Comparison of ENCODE assay signal across 8 cellular contexts in the genomic region with DNA sequence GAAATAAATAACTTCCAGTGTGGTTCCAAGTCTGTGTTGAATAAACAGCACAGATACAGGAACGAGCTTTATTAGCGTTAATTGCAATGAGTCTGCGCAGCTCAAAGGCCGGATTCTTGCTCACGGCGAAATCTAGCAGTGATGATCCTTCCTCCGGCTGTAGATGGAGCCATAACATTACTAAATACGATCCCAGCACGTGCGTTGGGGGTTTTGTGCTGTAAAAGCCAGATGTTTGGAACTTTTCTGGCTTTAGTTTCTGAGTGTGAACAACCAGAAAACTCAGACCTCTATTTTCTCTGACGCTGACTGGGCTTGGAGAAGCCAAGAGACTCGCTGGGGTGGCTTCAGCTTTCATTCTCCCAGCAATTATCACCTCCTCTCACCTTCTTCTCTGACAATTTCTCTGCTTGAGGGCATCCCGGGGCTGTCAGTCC. TPM values are rescaled to one million over a fixed set of nuclear protein-coding genes. Genes with fewer than 3 reads are reported as not detected.
DNase-seq lines count a peak whose midpoint lies in the region; ATAC-seq and TF ChIP-seq lines count a peak whose summit lies in the region.

No MANE protein-coding gene starts in this region.

- peak overlapping the region; percentile 38 for H2AFZ ChIP-seq in SU-DHL-6 (ENCODE audit: low read depth, low read length, severe bottlenecking)

- TF ChIP-seq CTCF in HEK293 (tag by site-specific recombination; IDR thresholded peaks at IDR 0.05) (peak; percentile 83), SU-DHL-6 (IDR thresholded peaks at IDR 0.05; ENCODE audit: insufficient read depth, low read length, poor library complexity, severe bottlenecking) (peak; percentile 61), sigmoid colon (IDR thresholded peaks at IDR 0.05) (peak in 3 of 4 experiments; percentile 24 to 35 (median 34))

- TF ChIP-seq EP300 in sigmoid colon (IDR thresholded peaks at IDR 0.05), result no peak

- CTCF ChIA-PET in HEK293 (lab: Yijun Ruan, JAX), result interaction anchor here (0.6 to 1.5 kb wide), 24 partner anchors 10 to 1915 kb away, joined by 3 to 11 read pairs (median 3); no protein-coding TSS in a partner anchor

- no peak overlapping the region for H3K4me3 ChIP-seq in HEK293 (ENCODE audit: low read depth, low read length)
- H3K4me3 ChIP-seq in SU-DHL-6 (ENCODE audit: insufficient read depth, low read length, poor library complexity, severe bottlenecking), result no peak overlapping the region
- H3K4me3 ChIP-seq in right cardiac atrium (ENCODE audit: low read length), result no peak overlapping the region
- H3K4me3 ChIP-seq in sigmoid colon, result no peak overlapping the region

- under 1% methylated on average over 13 of the region's 13 CpGs for WGBS in right cardiac atrium
- WGBS in sigmoid colon, 2 donors, result 1 to 2% methylated on average over 13 of the region's 13 CpGs

- ATAC-seq in right cardiac atrium (peak; percentile 93 to 94), HG02623 (IDR thresholded peaks at IDR 0.05; ENCODE audit: unreplicated experiment) (no peak)

- intact Hi-C loops in right cardiac atrium (cut with DNase I) (no loop called here), sigmoid colon (cut with DNase I) (no loop called here)

- H3K27me3 ChIP-seq in SU-DHL-6 (ENCODE audit: low read length) (no peaks in the 10 kb centered on the region), right cardiac atrium (ENCODE audit: control insufficient read depth, insufficient read depth) (no peaks in the 10 kb centered on the region), sigmoid colon (peaks cover 0 to 20% (median 0%) of the 10 kb centered on the region in 3 donors)

- no peak overlapping the region for H3K9ac ChIP-seq in SU-DHL-6 (ENCODE audit: low read length)

- no peaks in the 10 kb centered on the region for H3K9me2 ChIP-seq in SU-DHL-6 (replicated peaks; ENCODE audit: insufficient read depth, low read length)

- DNase-seq in GM03348 (ENCODE audit: low spot score) (peak; percentile 92), NCI-H128 (lab: John Stamatoyannopoulos, UW; ENCODE audit: unreplicated experiment) (peak; percentile 31), amygdala (lab: John Stamatoyannopoulos, UW) (peak in 49 of 56 donors; percentile 2 to 80 (median 29)), right cardiac atrium (peak; percentile 53 to 66 (median 60)), sigmoid colon (peak; percentile 74)

- TF ChIP-seq POLR2A in sigmoid colon (IDR thresholded peaks at IDR 0.05), result no peak

- H3K4me1 ChIP-seq in HEK293 (ENCODE audit: control insufficient read depth, insufficient read depth, low read length) (no peaks in the 10 kb centered on the region), right cardiac atrium (ENCODE audit: control insufficient read depth, insufficient read depth, low read length) (no peaks in the 10 kb centered on the region), sigmoid colon (peaks cover 0 to 8% (median 4%) of the 10 kb centered on the region in 4 donors)

- H3K27ac ChIP-seq in HEK293 (ENCODE audit: extremely low read depth, low read depth, low read length) (no peak overlapping the region), SU-DHL-6 (ENCODE audit: low read depth, low read length) (no peak overlapping the region), right cardiac atrium (ENCODE audit: low read length) (no peak overlapping the region), sigmoid colon (no peak overlapping the region)

- POLR2A ChIA-PET in HEK293 (lab: Yijun Ruan, JAX), result no interaction called here

- no peak overlapping the region for H3K4me2 ChIP-seq in SU-DHL-6 (ENCODE audit: low read depth, low read length, poor library complexity, severe bottlenecking)

- H4K20me1 ChIP-seq in SU-DHL-6 (ENCODE audit: low read depth, low read length), result no peaks in the 10 kb centered on the region

- H3F3A ChIP-seq in SU-DHL-6 (ENCODE audit: insufficient read depth), result no peaks in the 10 kb centered on the region

- H3K9me3 ChIP-seq in HEK293 (ENCODE audit: control insufficient read depth, insufficient read depth, low read depth, low read length) (no peaks in the 10 kb centered on the region), SU-DHL-6 (ENCODE audit: insufficient read depth, low read length) (no peaks in the 10 kb centered on the region), right cardiac atrium (ENCODE audit: control insufficient read depth, low read length) (no peaks in the 10 kb centered on the region), sigmoid colon (no peaks in the 10 kb centered on the region)

- H3K36me3 ChIP-seq in HEK293 (ENCODE audit: control insufficient read depth in 2 of 2, insufficient read depth in 1 of 2, low read length in 2 of 2) (no peaks in the 10 kb centered on the region), SU-DHL-6 (ENCODE audit: low read length) (no peaks in the 10 kb centered on the region), sigmoid colon (no peaks in the 10 kb centered on the region)

- no peaks in the 10 kb centered on the region for H3K79me2 ChIP-seq in SU-DHL-6 (ENCODE audit: insufficient read depth, low read length)

TF ChIP-seq in HEK293, 187 proteins besides CTCF, POLR2A, EP300 and RAD21 (continues in another document):
- TF ChIP-seq, protein P1, sequence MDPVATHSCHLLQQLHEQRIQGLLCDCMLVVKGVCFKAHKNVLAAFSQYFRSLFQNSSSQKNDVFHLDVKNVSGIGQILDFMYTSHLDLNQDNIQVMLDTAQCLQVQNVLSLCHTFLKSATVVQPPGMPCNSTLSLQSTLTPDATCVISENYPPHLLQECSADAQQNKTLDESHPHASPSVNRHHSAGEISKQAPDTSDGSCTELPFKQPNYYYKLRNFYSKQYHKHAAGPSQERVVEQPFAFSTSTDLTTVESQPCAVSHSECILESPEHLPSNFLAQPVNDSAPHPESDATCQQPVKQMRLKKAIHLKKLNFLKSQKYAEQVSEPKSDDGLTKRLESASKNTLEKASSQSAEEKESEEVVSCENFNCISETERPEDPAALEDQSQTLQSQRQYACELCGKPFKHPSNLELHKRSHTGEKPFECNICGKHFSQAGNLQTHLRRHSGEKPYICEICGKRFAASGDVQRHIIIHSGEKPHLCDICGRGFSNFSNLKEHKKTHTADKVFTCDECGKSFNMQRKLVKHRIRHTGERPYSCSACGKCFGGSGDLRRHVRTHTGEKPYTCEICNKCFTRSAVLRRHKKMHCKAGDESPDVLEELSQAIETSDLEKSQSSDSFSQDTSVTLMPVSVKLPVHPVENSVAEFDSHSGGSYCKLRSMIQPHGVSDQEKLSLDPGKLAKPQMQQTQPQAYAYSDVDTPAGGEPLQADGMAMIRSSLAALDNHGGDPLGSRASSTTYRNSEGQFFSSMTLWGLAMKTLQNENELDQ (tag by site-specific recombination; IDR thresholded peaks at IDR 0.05; ENCODE audit: low read depth), result no peak
- TF ChIP-seq ZNF558 (tag by site-specific recombination; IDR thresholded peaks at IDR 0.05), result no peak
- TF ChIP-seq KLF16 (tag by site-specific recombination; IDR thresholded peaks at IDR 0.05), result no peak
- TF ChIP-seq ZNF701 (tag by site-specific recombination; IDR thresholded peaks at IDR 0.05), result no peak
- TF ChIP-seq, protein P2, sequence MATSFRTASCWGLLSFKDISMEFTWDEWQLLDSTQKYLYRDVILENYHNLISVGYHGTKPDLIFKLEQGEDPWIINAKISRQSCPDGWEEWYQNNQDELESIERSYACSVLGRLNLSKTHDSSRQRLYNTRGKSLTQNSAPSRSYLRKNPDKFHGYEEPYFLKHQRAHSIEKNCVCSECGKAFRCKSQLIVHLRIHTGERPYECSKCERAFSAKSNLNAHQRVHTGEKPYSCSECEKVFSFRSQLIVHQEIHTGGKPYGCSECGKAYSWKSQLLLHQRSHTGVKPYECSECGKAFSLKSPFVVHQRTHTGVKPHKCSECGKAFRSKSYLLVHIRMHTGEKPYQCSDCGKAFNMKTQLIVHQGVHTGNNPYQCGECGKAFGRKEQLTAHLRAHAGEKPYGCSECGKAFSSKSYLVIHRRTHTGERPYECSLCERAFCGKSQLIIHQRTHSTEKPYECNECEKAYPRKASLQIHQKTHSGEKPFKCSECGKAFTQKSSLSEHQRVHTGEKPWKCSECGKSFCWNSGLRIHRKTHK (tag by site-specific recombination; IDR thresholded peaks at IDR 0.05), result no peak
- no peak for TF ChIP-seq ZNF138 (tag by site-specific recombination; IDR thresholded peaks at IDR 0.05; ENCODE audit: borderline replicate concordance)
- TF ChIP-seq ZNF202 (tag by site-specific recombination; IDR thresholded peaks at IDR 0.05; ENCODE audit: borderline replicate concordance), result no peak
- TF ChIP-seq ZXDB (tag by site-specific recombination; IDR thresholded peaks at IDR 0.05), result peak; percentile 28; the same call in 1 of the 2 replicates
- TF ChIP-seq KLF9 (tag by site-specific recombination; IDR thresholded peaks at IDR 0.05; ENCODE audit: low read depth), result no peak
- peak; percentile 94 for TF ChIP-seq ZNF654 (tag by site-specific recombination; IDR thresholded peaks at IDR 0.05; ENCODE audit: low read depth)
- TF ChIP-seq ZNF747 (tag by site-specific recombination; IDR thresholded peaks at IDR 0.05), result no peak
- TF ChIP-seq, protein P3, sequence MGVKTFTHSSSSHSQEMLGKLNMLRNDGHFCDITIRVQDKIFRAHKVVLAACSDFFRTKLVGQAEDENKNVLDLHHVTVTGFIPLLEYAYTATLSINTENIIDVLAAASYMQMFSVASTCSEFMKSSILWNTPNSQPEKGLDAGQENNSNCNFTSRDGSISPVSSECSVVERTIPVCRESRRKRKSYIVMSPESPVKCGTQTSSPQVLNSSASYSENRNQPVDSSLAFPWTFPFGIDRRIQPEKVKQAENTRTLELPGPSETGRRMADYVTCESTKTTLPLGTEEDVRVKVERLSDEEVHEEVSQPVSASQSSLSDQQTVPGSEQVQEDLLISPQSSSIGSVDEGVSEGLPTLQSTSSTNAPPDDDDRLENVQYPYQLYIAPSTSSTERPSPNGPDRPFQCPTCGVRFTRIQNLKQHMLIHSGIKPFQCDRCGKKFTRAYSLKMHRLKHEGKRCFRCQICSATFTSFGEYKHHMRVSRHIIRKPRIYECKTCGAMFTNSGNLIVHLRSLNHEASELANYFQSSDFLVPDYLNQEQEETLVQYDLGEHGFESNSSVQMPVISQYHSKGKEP (tag by site-specific recombination; IDR thresholded peaks at IDR 0.05), result no peak
- no peak for TF ChIP-seq KLF10 (tag by site-specific recombination; IDR thresholded peaks at IDR 0.05)
- no peak for TF ChIP-seq ZNF133 (tag by site-specific recombination; IDR thresholded peaks at IDR 0.05)
- no peak for TF ChIP-seq HOXA7 (CRISPR knock-in tag; IDR thresholded peaks at IDR 0.05; ENCODE audit: borderline replicate concordance)
- no peak for TF ChIP-seq ZBTB17 (tag by site-specific recombination; IDR thresholded peaks at IDR 0.05)
- no peak for TF ChIP-seq ZNF585B (tag by site-specific recombination; IDR thresholded peaks at IDR 0.05)
- no peak for TF ChIP-seq ZNF416 (tag by site-specific recombination; IDR thresholded peaks at IDR 0.05)
- TF ChIP-seq ZNF292 (tag by site-specific recombination; IDR thresholded peaks at IDR 0.05; ENCODE audit: borderline replicate concordance, low read depth), result no peak
- no peak for TF ChIP-seq ZNF394 (tag by site-specific recombination; IDR thresholded peaks at IDR 0.05; ENCODE audit: borderline replicate concordance)

RNA-seq across cellular contexts. Expression of a gene that starts 47.0 kb away (rescaled TPM):
- total RNA-seq in right cardiac atrium (10 to 100 TPM; 68.1 to 74.7 (median 70.5) TPM), sigmoid colon (10 to 100 TPM; 39.5 to 56.0 (median 48.0) TPM)
- polyA plus RNA-seq in right cardiac atrium (49.5 TPM), sigmoid colon (10 to 100 TPM; 14.4 to 19.9 (median 17.3) TPM)

Comparison
In these comparisons a context has a peak if more than half of its experiments do, and no peak if none do; other contexts are left out.
1. DNase-seq: peak in every context shown above with its lines; median percentile 92 in GM03348; 74 in sigmoid colon; 60 in right cardiac atrium; 31 in NCI-H128; 29 in amygdala.